Comparison of ENCODE assay signal across 1 cellular context in genomic region chr17:28646039-28646754, GRCh38.
A peak's percentile ranks its signal among the peaks of the same experiment; 100 is the strongest.
TF ChIP-seq lines count a peak whose summit lies in the region.

No MANE protein-coding gene starts in this region.

TF ChIP-seq in GM12878, 131 proteins besides CTCF, POLR2A, EP300 and RAD21:
- TF ChIP-seq MLLT1 (IDR thresholded peaks at IDR 0.05): 0 out of 2 replicates have a peak, but pooled peaks have one; percentile 47
- no peak for TF ChIP-seq EZH2 (IDR thresholded peaks at IDR 0.05; ENCODE audit: borderline replicate concordance, control insufficient read depth, low read depth, low read length)
- no peak for TF ChIP-seq E2F4 (IDR thresholded peaks at IDR 0.05; ENCODE audit: low read depth, low read length)
- TF ChIP-seq KLF5 (IDR thresholded peaks at IDR 0.05; ENCODE audit: partially characterized antibody): no peak
- 0 out of 2 replicates have a peak, but pooled peaks have one; percentile 18 for TF ChIP-seq HDGF (IDR thresholded peaks at IDR 0.05)
